In genomic region chr15:99295840-99296239, GRCh38 we compare ENCODE assay signal across 1 cellular context.
TF ChIP-seq lines count a peak whose summit lies in the region.

No MANE protein-coding gene starts in this region.

TF ChIP-seq in GM23338, 12 proteins besides CTCF, POLR2A, EP300 and RAD21 (continued from another document):
- no peak for TF ChIP-seq ZNF462 (CRISPR knock-in tag; IDR thresholded peaks at IDR 0.05)
- TF ChIP-seq NANOG (IDR thresholded peaks at IDR 0.05; ENCODE audit: borderline replicate concordance) = no peak
- no peak for TF ChIP-seq ZNF114 (CRISPR knock-in tag; IDR thresholded peaks at IDR 0.05)
- no peak for TF ChIP-seq JUNB (IDR thresholded peaks at IDR 0.05; ENCODE audit: unreplicated experiment)
- TF ChIP-seq, protein P1, sequence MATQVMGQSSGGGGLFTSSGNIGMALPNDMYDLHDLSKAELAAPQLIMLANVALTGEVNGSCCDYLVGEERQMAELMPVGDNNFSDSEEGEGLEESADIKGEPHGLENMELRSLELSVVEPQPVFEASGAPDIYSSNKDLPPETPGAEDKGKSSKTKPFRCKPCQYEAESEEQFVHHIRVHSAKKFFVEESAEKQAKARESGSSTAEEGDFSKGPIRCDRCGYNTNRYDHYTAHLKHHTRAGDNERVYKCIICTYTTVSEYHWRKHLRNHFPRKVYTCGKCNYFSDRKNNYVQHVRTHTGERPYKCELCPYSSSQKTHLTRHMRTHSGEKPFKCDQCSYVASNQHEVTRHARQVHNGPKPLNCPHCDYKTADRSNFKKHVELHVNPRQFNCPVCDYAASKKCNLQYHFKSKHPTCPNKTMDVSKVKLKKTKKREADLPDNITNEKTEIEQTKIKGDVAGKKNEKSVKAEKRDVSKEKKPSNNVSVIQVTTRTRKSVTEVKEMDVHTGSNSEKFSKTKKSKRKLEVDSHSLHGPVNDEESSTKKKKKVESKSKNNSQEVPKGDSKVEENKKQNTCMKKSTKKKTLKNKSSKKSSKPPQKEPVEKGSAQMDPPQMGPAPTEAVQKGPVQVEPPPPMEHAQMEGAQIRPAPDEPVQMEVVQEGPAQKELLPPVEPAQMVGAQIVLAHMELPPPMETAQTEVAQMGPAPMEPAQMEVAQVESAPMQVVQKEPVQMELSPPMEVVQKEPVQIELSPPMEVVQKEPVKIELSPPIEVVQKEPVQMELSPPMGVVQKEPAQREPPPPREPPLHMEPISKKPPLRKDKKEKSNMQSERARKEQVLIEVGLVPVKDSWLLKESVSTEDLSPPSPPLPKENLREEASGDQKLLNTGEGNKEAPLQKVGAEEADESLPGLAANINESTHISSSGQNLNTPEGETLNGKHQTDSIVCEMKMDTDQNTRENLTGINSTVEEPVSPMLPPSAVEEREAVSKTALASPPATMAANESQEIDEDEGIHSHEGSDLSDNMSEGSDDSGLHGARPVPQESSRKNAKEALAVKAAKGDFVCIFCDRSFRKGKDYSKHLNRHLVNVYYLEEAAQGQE (IDR thresholded peaks at IDR 0.05; ENCODE audit: unreplicated experiment) = no peak
- no peak for TF ChIP-seq EZH2 (IDR thresholded peaks at IDR 0.05; ENCODE audit: low read depth, unreplicated experiment)
- no peak for TF ChIP-seq EZH2phosphoT487 (IDR thresholded peaks at IDR 0.05; ENCODE audit: unreplicated experiment)
- TF ChIP-seq CREB1 (CRISPR knock-in tag; IDR thresholded peaks at IDR 0.05; ENCODE audit: low read depth) = no peak
- no peak for TF ChIP-seq STAT1 (IDR thresholded peaks at IDR 0.05; ENCODE audit: unreplicated experiment)
TF ChIP-seq in GM23338: peak in this region for 0.
